23 cellular contexts compared by ENCODE assay signal in the genomic region with DNA sequence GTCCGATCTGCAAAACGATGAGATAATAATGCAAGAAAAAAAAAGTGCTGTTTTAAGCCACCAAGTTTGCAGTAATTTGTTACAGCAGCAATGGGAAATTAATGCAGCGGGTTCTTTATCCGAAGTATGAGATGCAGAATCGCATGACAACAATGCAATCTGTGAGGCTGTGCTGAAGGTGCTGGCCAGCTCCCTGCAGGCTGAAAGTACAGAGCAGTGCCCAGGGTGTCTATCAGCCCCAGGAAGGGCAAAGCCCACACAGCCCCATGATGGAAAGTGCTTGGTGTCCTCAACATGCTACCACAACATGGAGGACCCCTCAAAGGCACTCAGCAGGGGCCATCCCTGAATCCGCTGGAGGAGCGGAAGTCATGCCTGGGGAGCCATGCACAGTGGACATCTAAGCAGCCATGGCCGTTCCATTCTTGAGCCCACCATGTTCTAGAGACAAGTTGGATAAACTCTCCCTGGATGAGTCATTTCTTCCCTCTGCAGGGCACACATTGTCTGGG.
"Had no signal": no experiment of that assay in that cellular context is flagged by ENCODE, and none has a peak within 500 bp of the region (broad histone marks: within the 10 kb centered on the region; RNA-seq: fewer than 3 reads in every experiment).

No MANE protein-coding gene starts in this region.

- H3K4me1 ChIP-seq: left lung, prostate gland, right atrium auricular region, sigmoid colon, stomach, thyroid gland, vagina had no signal

- H3K9me3 ChIP-seq: left lung, mucosa of descending colon, prostate gland, right atrium auricular region, sigmoid colon, stomach, thyroid gland, vagina had no signal

- FAIRE-seq: endometrium, frontal cortex, kidney had no signal

- H3K27me3 ChIP-seq: right atrium auricular region, thyroid gland, vagina had no signal

- H3K4me3 ChIP-seq: coronary artery, left lung, mucosa of descending colon, prostate gland, right atrium auricular region, sigmoid colon, stomach, thyroid gland, vagina had no signal

- DNase-seq: dermis blood vessel endothelial cell; effector memory CD8-positive, alpha-beta T cell; erythroblast; kidney; left lung; mesenchymal stem cell; mucosa of descending colon; naive B cell; sigmoid colon; stimulated activated CD4-positive, alpha-beta T cell treated with anti-CD3 and anti-CD28 coated beads, Interleukin-2, amount 100 ng/mL, for 24 hours; stimulated activated CD4-positive, alpha-beta T cell treated with anti-CD3 and anti-CD28 coated beads, Interleukin-4, amount 100 ng/mL, for 24 hours; stimulated activated naive CD4-positive, alpha-beta T cell treated with Interleukin-2 at 50 U/mL for 16 hours; stomach; thyroid gland; trophoblast cell had no signal

- H3K27ac ChIP-seq: coronary artery, left lung, prostate gland, right atrium auricular region, sigmoid colon, stomach, thyroid gland, vagina had no signal

- H3K36me3 ChIP-seq: left lung, prostate gland, right atrium auricular region, sigmoid colon, stomach, thyroid gland, vagina had no signal

- ATAC-seq: effector memory CD8-positive, alpha-beta T cell; left lung; mucosa of descending colon; natural killer cell treated with Interleukin-12 subunit alpha and Interleukin-12 subunit beta and Interleukin-15 and Interleukin-18, amount 100 ng/mL, for 72 hours; stimulated activated effector memory CD8-positive, alpha-beta T cell treated with anti-CD3 and anti-CD28 coated beads, Interleukin-12 subunit alpha, Interleukin-12 subunit beta, amount 100 ng/mL, for 72 hours had no signal
